In the genomic region with DNA sequence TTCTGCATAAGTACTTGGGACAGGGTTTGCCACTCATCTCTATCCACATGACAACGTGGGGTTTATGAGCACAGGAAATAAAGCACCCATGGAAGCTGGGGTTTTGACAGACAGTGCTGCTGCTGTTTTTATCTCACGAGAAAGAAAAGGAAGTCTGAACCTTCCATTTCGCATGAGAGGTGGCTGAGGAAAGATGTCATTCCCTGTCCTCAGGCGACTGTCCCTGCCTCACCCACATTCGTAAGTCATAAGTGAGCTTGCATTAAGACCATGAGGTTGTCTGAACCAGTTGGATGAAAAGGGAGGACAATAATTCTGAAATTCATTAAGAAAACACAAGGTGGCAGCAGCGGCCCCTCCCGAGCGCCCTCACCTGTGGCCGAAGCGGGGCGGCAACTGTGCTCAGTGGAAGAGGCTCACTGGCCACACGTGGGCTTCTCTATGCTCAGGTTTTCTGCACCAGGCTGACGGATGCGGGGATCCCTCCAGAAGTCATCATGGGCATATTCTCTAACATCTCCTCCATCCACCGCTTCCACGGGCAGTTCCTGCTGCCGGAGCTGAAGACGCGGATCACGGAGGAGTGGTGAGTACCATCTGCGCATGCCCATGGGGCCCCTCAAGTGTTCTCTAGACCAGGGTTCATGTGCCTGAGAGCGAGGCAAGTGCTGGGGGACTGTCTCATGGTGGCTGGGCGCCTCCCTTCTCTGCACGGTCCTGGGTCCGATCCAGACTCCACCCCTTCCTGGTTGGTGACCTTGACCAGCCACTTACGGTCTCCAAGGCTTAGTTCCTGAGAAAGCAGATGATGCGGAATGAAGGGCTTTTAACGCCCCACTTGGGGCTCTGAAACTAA, we compare ENCODE assay signal across 8 cellular contexts. TPM values are rescaled to one million over a fixed set of nuclear protein-coding genes. Genes with fewer than 3 reads are reported as not detected.
A peak's percentile ranks its signal among the peaks of the same experiment; 100 is the strongest.
DNase-seq lines count a peak whose midpoint lies in the region; ATAC-seq, FAIRE-seq and TF ChIP-seq lines count a peak whose summit lies in the region.

No MANE protein-coding gene starts in this region.

- H4K20me1 ChIP-seq in H1 (replicated peaks in 1 of 2; ENCODE audit: control insufficient read depth in 1 of 2, insufficient read depth in 2 of 2, low read length in 2 of 2) = no peaks in the 10 kb centered on the region

- peak; percentile 68 for FAIRE-seq in H1 (lab: Jason Lieb, UNC)

- H3K14ac ChIP-seq in H1 (ENCODE audit: insufficient read length) = no peak overlapping the region

- H3K4me3 ChIP-seq in BE2C (ENCODE audit: low read depth, low read length) (peak overlapping the region; percentile 57), H1 (ENCODE audit: extremely low read depth in 1 of 4, insufficient read depth in 2 of 4, low read depth in 3 of 4, low read length in 4 of 4) (no peak overlapping the region)

- H4K91ac ChIP-seq in H1 (replicated peaks; ENCODE audit: insufficient read length, low read length) = peak overlapping the region; percentile 22

- H3K18ac ChIP-seq in H1 (ENCODE audit: extremely low read depth, low read length) = peak overlapping the region; percentile 87

- no peak overlapping the region for H3K23ac ChIP-seq in H1 (ENCODE audit: insufficient read length)

- no peaks in the 10 kb centered on the region for H3K9me3 ChIP-seq in BE2C
- peaks cover 8 to 9% of the 10 kb centered on the region in 2 experiments; a peak in 3 of 4 replicates for H3K9me3 ChIP-seq in H1 (ENCODE audit: insufficient read depth in 2 of 2, low read depth in 1 of 2, low read length in 1 of 2)

- H3K79me1 ChIP-seq in H1 (ENCODE audit: low read depth, low read length) = no peaks in the 10 kb centered on the region

- POLR2A ChIA-PET in activated CD4-positive, alpha-beta memory T cell treated with anti-CD3 and anti-CD28 coated beads, Interleukin-2, amount 10 ng/mL, durations not matched to agents 7 days and 5 days (lab: Charles Lee) = interaction anchor here (0.8 to 1.9 kb wide), 11 partner anchors 8 to 92 kb away, joined by 3 to 12 read pairs (median 3); partner anchors contain the start of gene CARD19
- POLR2A ChIA-PET in H1 (lab: Charles Lee; ENCODE audit: partially characterized antibody) = interaction anchor here (1.0 to 1.2 kb wide), 3 partner anchors 9 to 19 kb away, joined by 3 to 5 read pairs (median 3); no protein-coding TSS in a partner anchor

- H2AFZ ChIP-seq in H1 (ENCODE audit: low read length) = peak overlapping the region; percentile 85

- TF ChIP-seq RAD21 in H1 (IDR thresholded peaks at IDR 0.05 in 1 of 2, conservative IDR thresholded peaks at IDR 0.05 in 1 of 2; ENCODE audit: low read depth in 2 of 2, low read length in 2 of 2) = peak; percentile 76 to 87

- peak overlapping the region; percentile 44; the same call in 1 of the 2 replicates for H2BK5ac ChIP-seq in H1 (ENCODE audit: low read depth, low read length)

- peak; percentile 72 for DNase-seq in BE2C
- DNase-seq in NCI-H524 treated with DMSO at 0.1 percent for 48 hours (lab: John Stamatoyannopoulos, UW) = peak; percentile 55
- peak; percentile 68 for DNase-seq in activated CD4-positive, alpha-beta memory T cell treated with anti-CD3 and anti-CD28 coated beads, Interleukin-2, amount 10 ng/mL, durations not matched to agents 7 days and 5 days
- peak in 1 of 2 experiments; percentile 82 for DNase-seq in H1 (ENCODE audit: low read depth in 1 of 2, low spot score in 2 of 2)
- DNase-seq in naive B cell = peak; percentile 44
- peak; percentile 49 to 77 (median 61) for DNase-seq in stimulated activated naive CD4-positive, alpha-beta T cell (lab: John Stamatoyannopoulos, UW)

- H3K4me1 ChIP-seq in BE2C = no peaks in the 10 kb centered on the region
- H3K4me1 ChIP-seq in H1 (replicated peaks in 1 of 4; ENCODE audit: control insufficient read depth in 3 of 4, insufficient read depth in 4 of 4, low read length in 3 of 4) = 0 out of 7 replicates have a peak, but pooled peaks cover 0 to 3% (median under 1%) of the 10 kb centered on the region in 4 experiments

- TF ChIP-seq CTCF in BE2C (IDR thresholded peaks at IDR 0.05; ENCODE audit: low read depth, low read length) (peak; percentile 76), H1 (IDR thresholded peaks at IDR 0.05; ENCODE audit: control extremely low read depth in 1 of 3, insufficient read depth in 1 of 3, low read depth in 1 of 3, low read length in 3 of 3) (peak; percentile 57 to 95 (median 78))

- H3K9me3 Mint-ChIP-seq in activated CD4-positive, alpha-beta memory T cell treated with anti-CD3 and anti-CD28 coated beads, Interleukin-2, amount 10 ng/mL, durations not matched to agents 7 days and 5 days = no peaks in the 10 kb centered on the region
- peaks cover 0 to 10% (median 5%) of the 10 kb centered on the region in 7 donors for H3K9me3 Mint-ChIP-seq in naive B cell

- H3K4me2 ChIP-seq in H1 (ENCODE audit: insufficient read depth in 1 of 2, low read depth in 2 of 2, low read length in 2 of 2) = no peak overlapping the region

- no peak for TF ChIP-seq EP300 in H1 (IDR thresholded peaks at IDR 0.05; ENCODE audit: borderline replicate concordance in 1 of 2, low read depth in 2 of 2, low read length in 2 of 2)

- peak overlapping the region; percentile 48; the same call in 1 of the 2 replicates for H2BK20ac ChIP-seq in H1 (ENCODE audit: low read length)

- H2AK5ac ChIP-seq in H1 (ENCODE audit: low read depth, low read length) = peak overlapping the region; percentile 47; the same call in 1 of the 2 replicates

- peak overlapping the region; percentile 78 for H3K27ac Mint-ChIP-seq in activated CD4-positive, alpha-beta memory T cell treated with anti-CD3 and anti-CD28 coated beads, Interleukin-2, amount 10 ng/mL, durations not matched to agents 7 days and 5 days
- peak overlapping the region in 3 of 6 donors; percentile 39 to 78 (median 41) for H3K27ac Mint-ChIP-seq in naive B cell

- H3K4me3 Mint-ChIP-seq in activated CD4-positive, alpha-beta memory T cell treated with anti-CD3 and anti-CD28 coated beads, Interleukin-2, amount 10 ng/mL, durations not matched to agents 7 days and 5 days = no peak overlapping the region
- H3K4me3 Mint-ChIP-seq in naive B cell = peak overlapping the region in 1 of 8 donors; percentile 12

- no peaks in the 10 kb centered on the region for H3K27me3 Mint-ChIP-seq in activated CD4-positive, alpha-beta memory T cell treated with anti-CD3 and anti-CD28 coated beads, Interleukin-2, amount 10 ng/mL, durations not matched to agents 7 days and 5 days
- H3K27me3 Mint-ChIP-seq in naive B cell = no peaks in the 10 kb centered on the region

- H4K5ac ChIP-seq in H1 (ENCODE audit: insufficient read length, low read depth, low read length) = no peak overlapping the region

- peak overlapping the region; percentile 35 for H2BK120ac ChIP-seq in H1 (replicated peaks; ENCODE audit: low read depth, low read length)

- H3K27me3 ChIP-seq in BE2C = no peaks in the 10 kb centered on the region
- H3K27me3 ChIP-seq in H1 (replicated peaks in 1 of 4; ENCODE audit: control insufficient read depth in 3 of 4, extremely low read depth in 1 of 4, insufficient read depth in 3 of 4, low read length in 3 of 4) = no peaks in the 10 kb centered on the region

- TF ChIP-seq POLR2A in H1 (IDR thresholded peaks at IDR 0.05; ENCODE audit: control extremely low read depth in 1 of 2, low read depth in 2 of 2, low read length in 2 of 2) = no peak

- H2BK12ac ChIP-seq in H1 (ENCODE audit: low read depth, low read length) = peak overlapping the region; percentile 98; the same call in 1 of the 2 replicates

- CTCF ChIA-PET in activated CD4-positive, alpha-beta memory T cell treated with anti-CD3 and anti-CD28 coated beads, Interleukin-2, amount 10 ng/mL, durations not matched to agents 7 days and 5 days (lab: Charles Lee) = interaction anchor here (0.6 to 6.9 kb wide), 33 partner anchors 9 to 563 kb away, joined by 3 to 47 read pairs (median 5); partner anchors contain the start of gene CARD19
- CTCF ChIA-PET in H1 (lab: Charles Lee; ENCODE audit: partially characterized antibody) = interaction anchor here (0.6 to 4.4 kb wide), 53 partner anchors 9 to 596 kb away, joined by 3 to 45 read pairs (median 4); no protein-coding TSS in a partner anchor

- H3K9ac ChIP-seq in H1 (replicated peaks in 1 of 4; ENCODE audit: extremely low read depth in 1 of 4, low read depth in 3 of 4, low read length in 3 of 4) = no peak overlapping the region

- peaks cover 46% of the 10 kb centered on the region for H3K4me1 Mint-ChIP-seq in activated CD4-positive, alpha-beta memory T cell treated with anti-CD3 and anti-CD28 coated beads, Interleukin-2, amount 10 ng/mL, durations not matched to agents 7 days and 5 days
- H3K4me1 Mint-ChIP-seq in naive B cell = peaks cover 21 to 31% (median 24%) of the 10 kb centered on the region in 3 donors

- 65% methylated on average over 28 of the region's 28 CpGs; no CpG with 5 or more reads in 1 of the 2 experiments for WGBS in H1 (ENCODE audit: extremely low coverage in 1 of 2, insufficient coverage in 1 of 2, insufficient read length in 1 of 2, insufficient replicate concordance in 2 of 2, low coverage in 1 of 2, low lambda C conversion rate in 2 of 2, missing lambda C conversion rate in 1 of 2), 2 experiments

- 0 out of 2 replicates have a peak overlapping the region, but pooled peaks have one; percentile 46 for H2BK15ac ChIP-seq in H1 (ENCODE audit: low read length)

- H3K56ac ChIP-seq in H1 (replicated peaks; ENCODE audit: insufficient read length, low read depth, low read length) = peak overlapping the region; percentile 42

- H4K8ac ChIP-seq in H1 (ENCODE audit: extremely low read depth, insufficient read depth, low read length) = no peak overlapping the region

- no peaks in the 10 kb centered on the region for H3K79me2 ChIP-seq in H1 (ENCODE audit: control insufficient read depth in 1 of 2, insufficient read depth in 2 of 2, low read length in 2 of 2)

- no peak overlapping the region for H3K27ac ChIP-seq in H1 (ENCODE audit: low read depth, low read length)

- H3K4ac ChIP-seq in H1 (replicated peaks; ENCODE audit: insufficient read length, low read depth, low read length) = peak overlapping the region; percentile 89

- peak; percentile 62 for ATAC-seq in GM19372 (IDR thresholded peaks at IDR 0.05; ENCODE audit: low read depth, unreplicated experiment)
- ATAC-seq in naive B cell (ENCODE audit: low read depth in 2 of 2) = peak; percentile 67 to 75
- no peak for ATAC-seq in GM19463 (IDR thresholded peaks at IDR 0.05; ENCODE audit: unreplicated experiment)

- peaks cover 86% of the 10 kb centered on the region for H3K36me3 Mint-ChIP-seq in activated CD4-positive, alpha-beta memory T cell treated with anti-CD3 and anti-CD28 coated beads, Interleukin-2, amount 10 ng/mL, durations not matched to agents 7 days and 5 days (ENCODE audit: low read depth)
- H3K36me3 Mint-ChIP-seq in naive B cell = peaks cover 11 to 21% of the 10 kb centered on the region in 2 donors

- H3K36me3 ChIP-seq in BE2C = no peaks in the 10 kb centered on the region
- no peaks in the 10 kb centered on the region for H3K36me3 ChIP-seq in H1 (ENCODE audit: control insufficient read depth in 2 of 4, insufficient read depth in 4 of 4, low read length in 3 of 4)

- no peaks in the 10 kb centered on the region for H3K23me2 ChIP-seq in H1 (ENCODE audit: low read depth, low read length)

RNA-seq across cellular contexts. Expression of gene SUSD3, which starts 54.7 kb away (rescaled TPM):
- 1.0 TPM for polyA plus RNA-seq in BE2C (2012; ENCODE audit: insufficient read depth, insufficient read length, low read depth)
- total RNA-seq in activated CD4-positive, alpha-beta memory T cell treated with anti-CD3 and anti-CD28 coated beads, Interleukin-2, amount 10 ng/mL, durations not matched to agents 7 days and 5 days = 10 to 100 TPM; 69.6 to 71.4 TPM
- total RNA-seq in H1 (2021; fragmentation: NEBNext Ultra II Directional; extraction: Animal tissue kit (Norgen Biotek cat#: 25700)) = 5.5 and 6.2 TPM in 2 replicates
- polyA plus RNA-seq in H1 (2011; rRNA removed) (35.4 and 36.0 TPM in 2 replicates), naive B cell (ENCODE audit: low read depth in 6 of 6) (10 to 100 TPM; 35.3 to 70.1 (median 52.5) TPM)
- 22.6 TPM for polyA plus RNA-seq in H1 (2011; cell fraction: cytosol; rRNA removed)
- 16.8 TPM for polyA plus RNA-seq in H1 (2011; cell fraction: nucleus; rRNA removed)
- 6.3 to 11.3 TPM (median 8.3 TPM) in 4 replicates for polyA plus RNA-seq in H1 (2012, experiment 1 of 2)
- polyA plus RNA-seq in H1 (2012, experiment 2 of 2) = 10.7 TPM
- 8.2 TPM for polyA plus RNA-seq in H1 (2013, experiment 1 of 2)
- 9.4 TPM for polyA plus RNA-seq in H1 (2013, experiment 2 of 2)
- 5.2 and 7.2 TPM in 2 replicates for polyA minus RNA-seq in H1 (2011; rRNA and poly(A)+ RNA removed)
- polyA minus RNA-seq in H1 (2011; cell fraction: cytosol; rRNA and poly(A)+ RNA removed) = 8.8 TPM
- 7.3 TPM for polyA minus RNA-seq in H1 (2011; cell fraction: nucleus; rRNA and poly(A)+ RNA removed)

RNA-seq across cellular contexts. Expression of gene FGD3, which starts 56.5 kb away (rescaled TPM):
- polyA plus RNA-seq in BE2C (2012; ENCODE audit: insufficient read depth, insufficient read length, low read depth) = 0.66 TPM
- total RNA-seq in activated CD4-positive, alpha-beta memory T cell treated with anti-CD3 and anti-CD28 coated beads, Interleukin-2, amount 10 ng/mL, durations not matched to agents 7 days and 5 days = 100 to 1,000 TPM; 102 to 104 TPM
- 1.4 and 1.9 TPM in 2 replicates for total RNA-seq in H1 (2021; fragmentation: NEBNext Ultra II Directional; extraction: Animal tissue kit (Norgen Biotek cat#: 25700))
- polyA plus RNA-seq in H1 (2011; rRNA removed) (1.4 and 2.3 TPM in 2 replicates), naive B cell (ENCODE audit: low read depth in 6 of 6) (100 to 1,000 TPM in 1 of 6 donors, 10 to 100 TPM in 5; 37.0 to 115 (median 65.8) TPM)
- 2.0 TPM for polyA plus RNA-seq in H1 (2011; cell fraction: cytosol; rRNA removed)
- 3.2 TPM for polyA plus RNA-seq in H1 (2011; cell fraction: nucleus; rRNA removed)
- polyA plus RNA-seq in H1 (2012, experiment 1 of 2) = 0.73 to 1.6 TPM (median 1.2 TPM) in 4 replicates
- 1.0 TPM for polyA plus RNA-seq in H1 (2012, experiment 2 of 2)
- polyA plus RNA-seq in H1 (2013, experiment 1 of 2) = 0.51 TPM
- 0.53 TPM for polyA plus RNA-seq in H1 (2013, experiment 2 of 2)
- 1.4 and 1.6 TPM in 2 replicates for polyA minus RNA-seq in H1 (2011; rRNA and poly(A)+ RNA removed)
- polyA minus RNA-seq in H1 (2011; cell fraction: cytosol; rRNA and poly(A)+ RNA removed) = 2.0 TPM
- 1.4 TPM for polyA minus RNA-seq in H1 (2011; cell fraction: nucleus; rRNA and poly(A)+ RNA removed)

Comparison
In these comparisons a context has a peak if more than half of its experiments do, and no peak if none do; other contexts are left out.
1. RNA of gene FGD3, which starts 56.5 kb away (total RNA-seq): 102 to 104 TPM in activated CD4-positive, alpha-beta memory T cell treated with anti-CD3 and anti-CD28 coated beads, Interleukin-2, amount 10 ng/mL, durations not matched to agents 7 days and 5 days; 1.4 to 1.9 TPM in H1; every median in the first group is over 10 times any median in the second.